7 cellular contexts compared by ENCODE assay signal in the genomic region with DNA sequence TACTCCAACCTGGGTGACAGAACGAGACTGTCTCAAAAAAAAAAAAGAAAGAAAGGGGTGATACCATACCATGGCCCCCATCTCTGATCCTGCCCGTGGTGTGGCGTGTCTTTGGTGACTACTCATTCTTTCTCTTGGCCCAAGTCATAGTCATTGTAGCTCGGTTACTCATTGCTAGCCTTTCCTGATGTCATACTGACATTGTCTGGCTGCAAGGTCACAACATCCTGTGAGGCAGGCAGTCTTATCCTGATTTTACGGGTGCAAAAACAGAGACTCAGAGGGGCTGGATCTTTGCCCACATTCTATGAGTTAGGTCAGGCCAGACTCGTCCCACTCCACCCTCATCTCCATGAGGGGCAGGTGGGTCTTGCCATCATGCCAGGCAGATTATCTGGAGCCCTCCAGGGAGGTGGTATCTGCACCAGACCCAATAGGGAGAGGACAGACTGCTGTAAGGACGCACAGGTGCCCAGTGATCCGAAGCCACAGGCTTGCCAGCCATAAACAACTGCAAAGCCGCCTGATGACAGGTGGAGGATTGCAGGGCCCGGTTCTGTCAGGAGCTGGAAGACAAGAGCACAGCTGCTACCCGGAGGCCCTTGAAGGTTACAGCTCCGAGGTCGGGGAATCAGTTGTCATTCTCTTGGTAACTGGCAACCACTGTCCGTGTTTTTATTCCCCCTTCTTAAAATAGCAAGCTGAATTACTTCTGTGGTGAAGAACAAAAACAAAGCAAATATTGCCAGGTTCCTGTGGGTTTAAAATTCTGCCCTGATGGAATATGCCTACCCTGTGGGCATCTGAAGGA. TPM values are rescaled to one million over a fixed set of nuclear protein-coding genes. Genes with fewer than 3 reads are reported as not detected.
DNase-seq lines count a peak whose midpoint lies in the region; ATAC-seq, FAIRE-seq and TF ChIP-seq lines count a peak whose summit lies in the region.

No MANE protein-coding gene starts in this region.

- FAIRE-seq in GM12891 (lab: Jason Lieb, UNC) (peak; percentile 58), bronchial epithelial cell (lab: Jason Lieb, UNC) (peak; percentile 55)

- DNase-seq in GM12891 (ENCODE audit: insufficient read length, low spot score) (no peak), NCI-H524 (lab: John Stamatoyannopoulos, UW) (peak; percentile 94 to 97), bronchial epithelial cell (ENCODE audit: low read depth) (peak; percentile 77), mucosa of descending colon (peak in 1 of 3 donors; percentile 30), midbrain (lab: John Stamatoyannopoulos, UW) (no peak)

- H3K27me3 ChIP-seq in bronchial epithelial cell (ENCODE audit: control insufficient read depth, insufficient read depth, low read length): no peaks in the 10 kb centered on the region

- ATAC-seq in mucosa of descending colon (peak; percentile 31), HG03175 (IDR thresholded peaks at IDR 0.05; ENCODE audit: unreplicated experiment) (no peak), GM21786 (IDR thresholded peaks at IDR 0.05; ENCODE audit: unreplicated experiment) (no peak)

- H3K36me3 ChIP-seq in bronchial epithelial cell (ENCODE audit: control insufficient read depth, insufficient read depth, low read length): peaks cover 7% of the 10 kb centered on the region
- H3K36me3 ChIP-seq in mucosa of descending colon (ENCODE audit: low read depth): no peaks in the 10 kb centered on the region

- peaks cover 51% of the 10 kb centered on the region for H3K4me1 ChIP-seq in mucosa of descending colon (ENCODE audit: low read depth)

- H3K4me3 ChIP-seq in bronchial epithelial cell (ENCODE audit: low read depth, low read length) (no peak overlapping the region), mucosa of descending colon (no peak overlapping the region)

- TF ChIP-seq CTCF in bronchial epithelial cell (IDR thresholded peaks at IDR 0.05; ENCODE audit: insufficient read depth, low read length, severe bottlenecking): no peak
- no peak for TF ChIP-seq CTCF in mucosa of descending colon (IDR thresholded peaks at IDR 0.05)

- intact Hi-C loops in mucosa of descending colon (cut with DNase I, micrococcal nuclease): no loop called here

- no peaks in the 10 kb centered on the region for H3K9me3 ChIP-seq in mucosa of descending colon

- no peak for TF ChIP-seq POLR2A in GM12891 (IDR thresholded peaks at IDR 0.05; ENCODE audit: low read depth, low read length)

TF ChIP-seq in GM12891, 5 proteins besides CTCF, POLR2A, EP300 and RAD21:
- TF ChIP-seq POU2F2 (IDR thresholded peaks at IDR 0.05; ENCODE audit: low read depth, low read length): no peak
- no peak for TF ChIP-seq POLR2AphosphoS5 (IDR thresholded peaks at IDR 0.05; ENCODE audit: low read depth, low read length)

RNA-seq across cellular contexts. Expression of gene TOM1, which starts 13.8 kb away (rescaled TPM):
- polyA plus RNA-seq in GM12891 (2012; ENCODE audit: low read depth, missing spikeins): 17.6 TPM
- total RNA-seq in bronchial epithelial cell (22.6 and 28.0 TPM in 2 replicates), mucosa of descending colon (10 to 100 TPM; 59.8 to 74.7 (median 60.2) TPM)

RNA-seq across cellular contexts. Expression of gene HMGXB4, which starts 56.2 kb away (rescaled TPM):
- 10.3 TPM for polyA plus RNA-seq in GM12891 (2012; ENCODE audit: low read depth, missing spikeins)
- total RNA-seq in bronchial epithelial cell: 11.6 and 12.8 TPM in 2 replicates
- 10 to 100 TPM; 18.1 to 21.7 (median 21.6) TPM for total RNA-seq in mucosa of descending colon

Comparison
In these comparisons a context has a peak if more than half of its experiments do, and no peak if none do; other contexts are left out.
1. DNase-seq: peak in NCI-H524 (2 of 2) and bronchial epithelial cell (single experiment); none in GM12891 (single experiment) and midbrain (single experiment).